ENCODE assay signal across 8 cellular contexts in genomic region chr6:142633317-142633716, GRCh38.
"Had no signal": no experiment of that assay in that cellular context is flagged by ENCODE, and none has a peak within 500 bp of the region (broad histone marks: within the 10 kb centered on the region; RNA-seq: fewer than 3 reads in every experiment).

No MANE protein-coding gene starts in this region.

- H3K4me1 ChIP-seq: HAP-1 had no signal

- H3K9me3 Mint-ChIP-seq: GM23338, HFFc6, IgD-negative memory B cell had no signal

- H3K4me3 Mint-ChIP-seq: GM23338, HFFc6, IgD-negative memory B cell had no signal

- ATAC-seq: GM23338, HCT116, HepG2 had no signal

- H3K9me3 ChIP-seq: HAP-1 had no signal

- H3K4me3 ChIP-seq: GM23338, HAP-1 had no signal

- H3K27ac Mint-ChIP-seq: GM23338, HFFc6, IgD-negative memory B cell had no signal

- DNase-seq: HFFc6, KBM-7 had no signal

- H3K4me2 ChIP-seq: GM23338 had no signal

- H3K27ac ChIP-seq: HL-60 had no signal

- H3K36me3 Mint-ChIP-seq: IgD-negative memory B cell had no signal

- H3K36me3 ChIP-seq: HAP-1 had no signal
